10 cellular contexts compared by ENCODE assay signal in genomic region chr12:102964872-102965271, GRCh38. TPM values are rescaled to one million over a fixed set of nuclear protein-coding genes. Genes with fewer than 3 reads are reported as not detected.
DNase-seq lines count a peak whose midpoint lies in the region; ATAC-seq, FAIRE-seq and TF ChIP-seq lines count a peak whose summit lies in the region.
"Had no signal": no experiment of that assay in that cellular context is flagged by ENCODE, and none has a peak within 500 bp of the region (broad histone marks: within the 10 kb centered on the region; RNA-seq: fewer than 3 reads in every experiment).

No MANE protein-coding gene starts in this region.

- WGBS in mammary epithelial cell (ENCODE audit: low coverage, missing lambda C conversion rate), result no CpG with 5 or more reads among the region's 21 CpGs
- 2% methylated on average over 21 of the region's 21 CpGs for WGBS in aorta, 2 donors

- CTCF ChIA-PET in mammary epithelial cell (lab: Charles Lee; ENCODE audit: low non-redundant PET), result no interaction called here

- FAIRE-seq in H54 (lab: Jason Lieb, UNC), result no peak
- FAIRE-seq: A204.1 had no signal

- ATAC-seq in aorta (ENCODE audit: low FRiP score), result no peak

- no peaks in the 10 kb centered on the region for H3K4me1 ChIP-seq in mammary epithelial cell (ENCODE audit: insufficient read depth, low read length)
- no peaks in the 10 kb centered on the region for H3K4me1 ChIP-seq in aorta (ENCODE audit: control insufficient read depth in 1 of 2, insufficient read depth in 2 of 2, low read length in 2 of 2)

- no peak for TF ChIP-seq POLR2A in H54 (IDR thresholded peaks at IDR 0.05; ENCODE audit: low read depth, low read length)

- BruUV-seq in mammary epithelial cell (replicated peaks; lab: Mats Ljungman, UMichigan), result no TSS peak

- no peak overlapping the region for H3K4me3 Mint-ChIP-seq in progenitor cell of endocrine pancreas (ENCODE audit: low read depth)

- H2AFZ ChIP-seq in mammary epithelial cell (ENCODE audit: low read depth, low read length), result peak overlapping the region; percentile 8

- H3K27me3 Mint-ChIP-seq in progenitor cell of endocrine pancreas, result peaks cover 98% of the 10 kb centered on the region

- DNase-seq in NCI-H1092 treated with DMSO at 0.1 percent for 48 hours (lab: John Stamatoyannopoulos, UW), result peak; percentile 55
- DNase-seq in NCI-H1092 (lab: John Stamatoyannopoulos, UW), result no peak
- peak; percentile 72 for DNase-seq in HuH-7 (ENCODE audit: low spot score)
- DNase-seq in mammary epithelial cell, result no peak
- peak; percentile 29 for DNase-seq in progenitor cell of endocrine pancreas (ENCODE audit: low spot score, unreplicated experiment)
- DNase-seq in H54 (ENCODE audit: insufficient read length, low spot score), result no peak
- DNase-seq in aorta, result no peak
- DNase-seq in AG08395 (ENCODE audit: low spot score), result no peak

- intact Hi-C loops in mammary epithelial cell (cut with micrococcal nuclease), result no loop called here
- intact Hi-C loops in aorta (cut with DNase I), result no loop called here

- H3K9me3 ChIP-seq in mammary epithelial cell (replicated peaks; ENCODE audit: insufficient read depth, low read length), result peaks cover 3% of the 10 kb centered on the region
- H3K9me3 ChIP-seq in aorta (ENCODE audit: control insufficient read depth, low read length), result peaks cover 6% of the 10 kb centered on the region

- no peak overlapping the region for H3K4me2 ChIP-seq in mammary epithelial cell (ENCODE audit: insufficient read depth, low read depth, low read length)

- no peak for TF ChIP-seq CTCF in mammary epithelial cell (conservative IDR thresholded peaks at IDR 0.05 in 1 of 2, IDR thresholded peaks at IDR 0.05 in 1 of 2; ENCODE audit: extremely low read depth in 1 of 2, insufficient read depth in 1 of 2, low read depth in 1 of 2, low read length in 2 of 2)
- no peak for TF ChIP-seq CTCF in progenitor cell of endocrine pancreas (IDR thresholded peaks at IDR 0.05; ENCODE audit: unreplicated experiment)

- H3K27me3 ChIP-seq in mammary epithelial cell (ENCODE audit: insufficient read depth, low read length), result peaks cover 45% of the 10 kb centered on the region
- H3K27me3 ChIP-seq in aorta (ENCODE audit: control insufficient read depth in 1 of 2, insufficient read depth in 2 of 2, low read length in 1 of 2), result peaks cover 0 to 7% of the 10 kb centered on the region in 2 donors

- in situ Hi-C loops in mammary epithelial cell (cut with MboI; ENCODE audit: low sequenced_read_pairs in 2 of 2), result no loop called here

- H3K4me3 ChIP-seq in mammary epithelial cell (replicated peaks in 1 of 3; ENCODE audit: insufficient read depth in 1 of 3, low read depth in 2 of 3, low read length in 3 of 3) (no peak overlapping the region), aorta (ENCODE audit: low read length in 2 of 2) (no peak overlapping the region)

- no peaks in the 10 kb centered on the region for H3K36me3 ChIP-seq in mammary epithelial cell (ENCODE audit: insufficient read depth, low read length)
- no peaks in the 10 kb centered on the region for H3K36me3 ChIP-seq in aorta (ENCODE audit: control insufficient read depth in 1 of 2, insufficient read depth in 2 of 2, low read length in 1 of 2)

- no peaks in the 10 kb centered on the region for H4K20me1 ChIP-seq in mammary epithelial cell (ENCODE audit: insufficient read depth, low read length)

- peaks cover 8% of the 10 kb centered on the region for H3K4me1 Mint-ChIP-seq in progenitor cell of endocrine pancreas (ENCODE audit: low read depth)

- H3K27ac ChIP-seq in mammary epithelial cell (ENCODE audit: insufficient read depth, low read depth, low read length), result no peak overlapping the region
- H3K27ac ChIP-seq in aorta (ENCODE audit: low read depth in 1 of 2, low read length in 2 of 2), result no peak overlapping the region

- H3K79me2 ChIP-seq in mammary epithelial cell (ENCODE audit: insufficient read depth, low read length), result no peaks in the 10 kb centered on the region

- H3K9me3 Mint-ChIP-seq in progenitor cell of endocrine pancreas (ENCODE audit: low read depth), result no peaks in the 10 kb centered on the region

- dilution Hi-C loops in mammary epithelial cell (cut with HindIII; ENCODE audit: low sequenced_read_pairs), result no loop called here

- no peaks in the 10 kb centered on the region for H3K36me3 Mint-ChIP-seq in progenitor cell of endocrine pancreas (ENCODE audit: insufficient read depth)

- no peak overlapping the region for H3K27ac Mint-ChIP-seq in progenitor cell of endocrine pancreas

- H3K9ac ChIP-seq in mammary epithelial cell (ENCODE audit: insufficient read depth, low read length), result no peak overlapping the region

RNA-seq across cellular contexts. Expression of gene ASCL1, which starts 7.4 kb away (rescaled TPM):
- not detected for total RNA-seq in mammary epithelial cell
- polyA plus RNA-seq in mammary epithelial cell, result not detected
- not detected for polyA minus RNA-seq in mammary epithelial cell
- 8.3 and 8.4 TPM in 2 replicates for total RNA-seq in progenitor cell of endocrine pancreas
- not detected for total RNA-seq in aorta
- polyA plus RNA-seq in aorta, result not detected
- total RNA-seq: activated CD8-positive, alpha-beta memory T cell treated with anti-CD3 and anti-CD28 coated beads for 36 hours had no signal

RNA-seq across cellular contexts. Expression of gene PAH, which starts 47.8 kb away (rescaled TPM):
- total RNA-seq in mammary epithelial cell (under 1 TPM in 1 of 2 donors, not detected in 1; 0.17 TPM), progenitor cell of endocrine pancreas (15.8 and 17.4 TPM in 2 replicates), aorta (not detected)
- polyA plus RNA-seq in mammary epithelial cell (not detected), aorta (not detected)
- not detected for polyA minus RNA-seq in mammary epithelial cell
- total RNA-seq: activated CD8-positive, alpha-beta memory T cell treated with anti-CD3 and anti-CD28 coated beads for 36 hours had no signal

Comparison
In these comparisons a context has a peak if more than half of its experiments do, and no peak if none do; other contexts are left out.
1. DNase-seq: peak in NCI-H1092 treated with DMSO at 0.1 percent for 48 hours (single experiment), HuH-7 (single experiment) and progenitor cell of endocrine pancreas (single experiment); none in NCI-H1092 (single experiment), mammary epithelial cell (single experiment), H54 (single experiment), aorta (0 of 2) and AG08395 (single experiment).
2. RNA of gene PAH, which starts 47.8 kb away (total RNA-seq): 15.8 to 17.4 TPM in progenitor cell of endocrine pancreas; 0.17 TPM in mammary epithelial cell and not detected in aorta; every median in the first group is over 10 times any median in the second.